2 cellular contexts compared by ENCODE assay signal in the genomic region with DNA sequence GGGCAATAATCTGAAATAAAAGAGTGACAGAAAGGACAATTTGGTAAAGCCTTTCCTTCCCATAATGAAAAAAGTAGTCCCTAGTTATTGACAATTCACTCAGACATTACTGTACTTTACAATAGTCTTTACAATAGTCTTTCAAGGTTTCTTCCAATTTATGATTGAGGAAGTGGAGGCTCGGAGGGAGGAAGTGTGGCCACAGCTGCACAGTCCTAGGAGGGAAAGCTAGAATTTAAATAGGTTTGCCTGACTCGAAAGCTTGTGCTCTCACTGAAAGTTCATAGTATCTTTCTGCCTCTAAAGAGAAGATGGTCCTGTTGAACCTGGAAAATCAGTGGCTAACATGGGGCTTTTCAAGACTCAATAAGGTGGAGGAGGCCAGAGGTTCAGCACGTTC.
TF ChIP-seq lines count a peak whose summit lies in the region.

No MANE protein-coding gene starts in this region.

TF ChIP-seq in liver, 16 proteins besides CTCF, POLR2A, EP300 and RAD21 (continued from another document):
- no peak for TF ChIP-seq HNF4G (IDR thresholded peaks at IDR 0.05)
- no peak for TF ChIP-seq SP1 (IDR thresholded peaks at IDR 0.05)
- no peak for TF ChIP-seq ZBTB33 (IDR thresholded peaks at IDR 0.05)
- TF ChIP-seq HNF4A (conservative IDR thresholded peaks at IDR 0.05), result no peak
- TF ChIP-seq GABPA (IDR thresholded peaks at IDR 0.05 in 1 of 2, conservative IDR thresholded peaks at IDR 0.05 in 1 of 2), result no peak
- no peak for TF ChIP-seq REST (IDR thresholded peaks at IDR 0.05)
TF ChIP-seq in liver: peak in this region for 0.

TF ChIP-seq in HepG2, 621 proteins besides CTCF, POLR2A, EP300 and RAD21 (continued from another document):
- no peak for TF ChIP-seq E2F5 (CRISPR knock-in tag; conservative IDR thresholded peaks at IDR 0.05)
- TF ChIP-seq SRF (IDR thresholded peaks at IDR 0.05; ENCODE audit: low read depth, low read length), result no peak
- no peak for TF ChIP-seq ZNF878 (CRISPR knock-in tag; IDR thresholded peaks at IDR 0.05)
- TF ChIP-seq, protein P1, sequence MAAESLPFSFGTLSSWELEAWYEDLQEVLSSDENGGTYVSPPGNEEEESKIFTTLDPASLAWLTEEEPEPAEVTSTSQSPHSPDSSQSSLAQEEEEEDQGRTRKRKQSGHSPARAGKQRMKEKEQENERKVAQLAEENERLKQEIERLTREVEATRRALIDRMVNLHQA (CRISPR knock-in tag; IDR thresholded peaks at IDR 0.05), result no peak
- no peak for TF ChIP-seq ZNF564 (CRISPR knock-in tag; IDR thresholded peaks at IDR 0.05)
- TF ChIP-seq POLR2AphosphoS2 (IDR thresholded peaks at IDR 0.05; ENCODE audit: low read depth, low read length), result no peak
- TF ChIP-seq FOSL2 (CRISPR knock-in tag; IDR thresholded peaks at IDR 0.05), result no peak
- no peak for TF ChIP-seq ZNF281 (CRISPR knock-in tag; IDR thresholded peaks at IDR 0.05; ENCODE audit: borderline replicate concordance)
- TF ChIP-seq, protein P2, sequence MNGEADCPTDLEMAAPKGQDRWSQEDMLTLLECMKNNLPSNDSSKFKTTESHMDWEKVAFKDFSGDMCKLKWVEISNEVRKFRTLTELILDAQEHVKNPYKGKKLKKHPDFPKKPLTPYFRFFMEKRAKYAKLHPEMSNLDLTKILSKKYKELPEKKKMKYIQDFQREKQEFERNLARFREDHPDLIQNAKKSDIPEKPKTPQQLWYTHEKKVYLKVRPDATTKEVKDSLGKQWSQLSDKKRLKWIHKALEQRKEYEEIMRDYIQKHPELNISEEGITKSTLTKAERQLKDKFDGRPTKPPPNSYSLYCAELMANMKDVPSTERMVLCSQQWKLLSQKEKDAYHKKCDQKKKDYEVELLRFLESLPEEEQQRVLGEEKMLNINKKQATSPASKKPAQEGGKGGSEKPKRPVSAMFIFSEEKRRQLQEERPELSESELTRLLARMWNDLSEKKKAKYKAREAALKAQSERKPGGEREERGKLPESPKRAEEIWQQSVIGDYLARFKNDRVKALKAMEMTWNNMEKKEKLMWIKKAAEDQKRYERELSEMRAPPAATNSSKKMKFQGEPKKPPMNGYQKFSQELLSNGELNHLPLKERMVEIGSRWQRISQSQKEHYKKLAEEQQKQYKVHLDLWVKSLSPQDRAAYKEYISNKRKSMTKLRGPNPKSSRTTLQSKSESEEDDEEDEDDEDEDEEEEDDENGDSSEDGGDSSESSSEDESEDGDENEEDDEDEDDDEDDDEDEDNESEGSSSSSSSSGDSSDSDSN (CRISPR knock-in tag; IDR thresholded peaks at IDR 0.05), result no peak
- no peak for TF ChIP-seq ZNF138 (CRISPR knock-in tag; IDR thresholded peaks at IDR 0.05; ENCODE audit: low read depth)
- no peak for TF ChIP-seq FIP1L1 (IDR thresholded peaks at IDR 0.05; ENCODE audit: borderline replicate concordance, insufficient read depth, low read depth, low read length)
- TF ChIP-seq, protein P3, sequence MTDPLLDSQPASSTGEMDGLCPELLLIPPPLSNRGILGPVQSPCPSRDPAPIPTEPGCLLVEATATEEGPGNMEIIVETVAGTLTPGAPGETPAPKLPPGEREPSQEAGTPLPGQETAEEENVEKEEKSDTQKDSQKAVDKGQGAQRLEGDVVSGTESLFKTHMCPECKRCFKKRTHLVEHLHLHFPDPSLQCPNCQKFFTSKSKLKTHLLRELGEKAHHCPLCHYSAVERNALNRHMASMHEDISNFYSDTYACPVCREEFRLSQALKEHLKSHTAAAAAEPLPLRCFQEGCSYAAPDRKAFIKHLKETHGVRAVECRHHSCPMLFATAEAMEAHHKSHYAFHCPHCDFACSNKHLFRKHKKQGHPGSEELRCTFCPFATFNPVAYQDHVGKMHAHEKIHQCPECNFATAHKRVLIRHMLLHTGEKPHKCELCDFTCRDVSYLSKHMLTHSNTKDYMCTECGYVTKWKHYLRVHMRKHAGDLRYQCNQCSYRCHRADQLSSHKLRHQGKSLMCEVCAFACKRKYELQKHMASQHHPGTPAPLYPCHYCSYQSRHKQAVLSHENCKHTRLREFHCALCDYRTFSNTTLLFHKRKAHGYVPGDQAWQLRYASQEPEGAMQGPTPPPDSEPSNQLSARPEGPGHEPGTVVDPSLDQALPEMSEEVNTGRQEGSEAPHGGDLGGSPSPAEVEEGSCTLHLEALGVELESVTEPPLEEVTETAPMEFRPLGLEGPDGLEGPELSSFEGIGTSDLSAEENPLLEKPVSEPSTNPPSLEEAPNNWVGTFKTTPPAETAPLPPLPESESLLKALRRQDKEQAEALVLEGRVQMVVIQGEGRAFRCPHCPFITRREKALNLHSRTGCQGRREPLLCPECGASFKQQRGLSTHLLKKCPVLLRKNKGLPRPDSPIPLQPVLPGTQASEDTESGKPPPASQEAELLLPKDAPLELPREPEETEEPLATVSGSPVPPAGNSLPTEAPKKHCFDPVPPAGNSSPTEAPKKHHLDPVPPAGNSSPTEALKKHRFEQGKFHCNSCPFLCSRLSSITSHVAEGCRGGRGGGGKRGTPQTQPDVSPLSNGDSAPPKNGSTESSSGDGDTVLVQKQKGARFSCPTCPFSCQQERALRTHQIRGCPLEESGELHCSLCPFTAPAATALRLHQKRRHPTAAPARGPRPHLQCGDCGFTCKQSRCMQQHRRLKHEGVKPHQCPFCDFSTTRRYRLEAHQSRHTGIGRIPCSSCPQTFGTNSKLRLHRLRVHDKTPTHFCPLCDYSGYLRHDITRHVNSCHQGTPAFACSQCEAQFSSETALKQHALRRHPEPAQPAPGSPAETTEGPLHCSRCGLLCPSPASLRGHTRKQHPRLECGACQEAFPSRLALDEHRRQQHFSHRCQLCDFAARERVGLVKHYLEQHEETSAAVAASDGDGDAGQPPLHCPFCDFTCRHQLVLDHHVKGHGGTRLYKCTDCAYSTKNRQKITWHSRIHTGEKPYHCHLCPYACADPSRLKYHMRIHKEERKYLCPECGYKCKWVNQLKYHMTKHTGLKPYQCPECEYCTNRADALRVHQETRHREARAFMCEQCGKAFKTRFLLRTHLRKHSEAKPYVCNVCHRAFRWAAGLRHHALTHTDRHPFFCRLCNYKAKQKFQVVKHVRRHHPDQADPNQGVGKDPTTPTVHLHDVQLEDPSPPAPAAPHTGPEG (CRISPR knock-in tag; IDR thresholded peaks at IDR 0.05), result no peak
